ENCODE assay signal across 10 cellular contexts in the genomic region with DNA sequence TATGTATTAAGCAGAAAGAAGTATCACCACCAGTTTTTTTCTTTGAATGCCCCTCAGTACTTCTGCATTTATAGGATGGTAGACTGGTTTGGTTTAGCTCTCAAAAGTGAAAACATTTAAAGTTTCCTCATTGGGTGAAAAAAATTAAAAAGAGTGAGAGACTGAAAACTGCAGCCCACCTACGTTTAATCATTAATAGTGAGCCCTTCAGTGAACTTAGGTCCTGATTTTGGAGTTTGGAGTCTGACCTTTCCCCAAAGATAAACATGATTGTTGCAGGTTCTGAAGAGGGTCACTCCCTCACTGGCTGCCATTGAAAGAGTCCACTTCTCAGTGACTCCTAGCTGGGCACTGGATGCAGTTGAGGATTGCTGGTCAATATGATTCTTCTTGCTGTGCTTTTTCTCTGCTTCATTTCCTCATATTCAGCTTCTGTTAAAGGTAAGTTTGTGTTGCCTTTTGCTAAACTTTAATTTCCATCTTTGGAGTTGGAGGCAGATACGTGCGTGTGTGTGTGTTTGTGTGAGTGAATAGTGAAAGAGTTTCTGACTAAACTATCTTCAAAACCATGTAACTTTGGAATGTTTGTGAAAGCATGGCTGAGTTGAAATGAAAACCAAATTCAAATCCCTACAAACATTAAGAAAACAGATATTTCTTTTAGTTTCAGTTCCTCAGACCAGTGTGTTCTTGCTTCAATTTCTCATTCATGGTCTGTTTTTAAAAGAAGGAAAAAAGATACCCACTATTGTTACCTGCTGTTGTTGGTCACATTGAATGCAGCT. TPM values are rescaled to one million over a fixed set of nuclear protein-coding genes. Genes with fewer than 3 reads are reported as not detected.
DNase-seq lines count a peak whose midpoint lies in the region; ATAC-seq and TF ChIP-seq lines count a peak whose summit lies in the region.
"Had no signal": no experiment of that assay in that cellular context is flagged by ENCODE, and none has a peak within 500 bp of the region (broad histone marks: within the 10 kb centered on the region; RNA-seq: fewer than 3 reads in every experiment).

MTTP (plus strand) TSS at position 295 of the 785 bp plus-strand sequence; CDS start at position 381, 86 bp downstream.

- intact Hi-C loops in esophagus squamous epithelium (cut with DNase I) (no loop called here), mammary epithelial cell (cut with micrococcal nuclease) (no loop called here)

- H3K79me2 ChIP-seq in trophoblast cell (ENCODE audit: control insufficient read depth, insufficient read depth, low read length, poor library complexity) = no peaks in the 10 kb centered on the region
- H3K79me2 ChIP-seq in mammary epithelial cell (ENCODE audit: insufficient read depth, low read length) = no peaks in the 10 kb centered on the region

- H4K8ac ChIP-seq in trophoblast cell (ENCODE audit: low read depth, low read length) = no peak within 1 kb of the TSS

- H3K4me1 ChIP-seq in trophoblast cell (ENCODE audit: control insufficient read depth in 1 of 2, insufficient read depth in 2 of 2, low read length in 2 of 2) = no peaks in the 10 kb centered on the region
- H3K4me1 ChIP-seq in esophagus squamous epithelium = no peaks in the 10 kb centered on the region
- H3K4me1 ChIP-seq in mammary epithelial cell (ENCODE audit: insufficient read depth, low read length) = no peaks in the 10 kb centered on the region

- no peak within 1 kb of the TSS for H3K23ac ChIP-seq in trophoblast cell (ENCODE audit: low read length)

- ATAC-seq in GM19023 (IDR thresholded peaks at IDR 0.05; ENCODE audit: unreplicated experiment) = peak; percentile 77
- ATAC-seq in HG02798 (IDR thresholded peaks at IDR 0.05; ENCODE audit: poor library complexity, unreplicated experiment) = peak; percentile 83

- DNase-seq in MV-4-11 (lab: John Stamatoyannopoulos, UW) = peak; percentile 31
- no peak for DNase-seq in trophoblast cell
- DNase-seq in stimulated activated CD4-positive, alpha-beta T cell treated with anti-CD3 and anti-CD28 coated beads, Interleukin-4, amount 100 ng/mL, for 4 hours = no peak
- DNase-seq in esophagus squamous epithelium (lab: John Stamatoyannopoulos, UW) = no peak
- no peak for DNase-seq in stimulated activated CD4-positive, alpha-beta T cell treated with anti-CD3 and anti-CD28 coated beads, Interleukin-2, amount 100 ng/mL, for 24 hours
- no peak for DNase-seq in mammary epithelial cell
- DNase-seq: activated CD4-positive, alpha-beta T cell treated with anti-CD3 and anti-CD28 coated beads for 4 hours; NCI-H187 had no signal

- CTCF ChIA-PET in mammary epithelial cell (lab: Charles Lee; ENCODE audit: low non-redundant PET) = no interaction called here

- H3K79me1 ChIP-seq in trophoblast cell (ENCODE audit: low read length) = no peaks in the 10 kb centered on the region

- peak within 1 kb of the TSS; percentile 22 for H3K9ac ChIP-seq in trophoblast cell (ENCODE audit: low read length)
- H3K9ac ChIP-seq in mammary epithelial cell (ENCODE audit: insufficient read depth, low read length) = no peak within 1 kb of the TSS

- H3K4me2 ChIP-seq in trophoblast cell (ENCODE audit: low read length) (no peak within 1 kb of the TSS), mammary epithelial cell (ENCODE audit: insufficient read depth, low read depth, low read length) (no peak within 1 kb of the TSS)

- TF ChIP-seq CTCF in esophagus squamous epithelium (IDR thresholded peaks at IDR 0.05) (no peak), mammary epithelial cell (conservative IDR thresholded peaks at IDR 0.05 in 1 of 2, IDR thresholded peaks at IDR 0.05 in 1 of 2; ENCODE audit: extremely low read depth in 1 of 2, insufficient read depth in 1 of 2, low read depth in 1 of 2, low read length in 2 of 2) (no peak)

- H3K9me3 ChIP-seq in trophoblast cell (ENCODE audit: insufficient read depth, low read depth, low read length) (no peaks in the 10 kb centered on the region), esophagus squamous epithelium (no peaks in the 10 kb centered on the region), mammary epithelial cell (replicated peaks; ENCODE audit: insufficient read depth, low read length) (no peaks in the 10 kb centered on the region)

- H2AK5ac ChIP-seq in trophoblast cell (ENCODE audit: low read length) = no peak within 1 kb of the TSS

- H3K14ac ChIP-seq in trophoblast cell (ENCODE audit: low read length) = no peak within 1 kb of the TSS

- no TSS peak for BruUV-seq in mammary epithelial cell (replicated peaks; lab: Mats Ljungman, UMichigan)

- H3K27ac ChIP-seq in trophoblast cell (ENCODE audit: low read depth, low read length) = no peak within 1 kb of the TSS
- H3K27ac ChIP-seq in esophagus squamous epithelium = no peak within 1 kb of the TSS
- no peak within 1 kb of the TSS for H3K27ac ChIP-seq in mammary epithelial cell (ENCODE audit: insufficient read depth, low read depth, low read length)

- H2AFZ ChIP-seq in trophoblast cell (ENCODE audit: insufficient read depth, low read length, poor library complexity) (no peak within 1 kb of the TSS), mammary epithelial cell (ENCODE audit: low read depth, low read length) (no peak within 1 kb of the TSS)

- no peak within 1 kb of the TSS for H2BK12ac ChIP-seq in trophoblast cell (ENCODE audit: low read length)

- no peak within 1 kb of the TSS for H3K4me3 ChIP-seq in trophoblast cell (ENCODE audit: low read depth, low read length)
- H3K4me3 ChIP-seq in esophagus squamous epithelium = no peak within 1 kb of the TSS
- H3K4me3 ChIP-seq in mammary epithelial cell (replicated peaks in 1 of 3; ENCODE audit: insufficient read depth in 1 of 3, low read depth in 2 of 3, low read length in 3 of 3) = no peak within 1 kb of the TSS

- no peak for TF ChIP-seq POLR2A in esophagus squamous epithelium (IDR thresholded peaks at IDR 0.05)

- in situ Hi-C loops in mammary epithelial cell (cut with MboI; ENCODE audit: low sequenced_read_pairs in 2 of 2) = no loop called here

- no peak within 1 kb of the TSS for H2BK120ac ChIP-seq in trophoblast cell (ENCODE audit: insufficient read depth, low read length, poor library complexity)

- no peak within 1 kb of the TSS for H3K18ac ChIP-seq in trophoblast cell (ENCODE audit: low read length)

- H4K91ac ChIP-seq in trophoblast cell (ENCODE audit: low read depth, low read length) = no peak within 1 kb of the TSS

- no CpG with 5 or more reads among the region's 3 CpGs for WGBS in trophoblast cell (ENCODE audit: extremely low coverage, insufficient coverage, insufficient read length)
- 57 to 70% methylated on average over 3 of the region's 3 CpGs for WGBS in esophagus squamous epithelium, 2 donors
- WGBS in mammary epithelial cell (ENCODE audit: low coverage, missing lambda C conversion rate) = 85% methylated on average over 3 of the region's 3 CpGs

- no peak within 1 kb of the TSS for H3K4ac ChIP-seq in trophoblast cell (ENCODE audit: low read depth, low read length)

- no peak within 1 kb of the TSS for H4K12ac ChIP-seq in trophoblast cell (ENCODE audit: low read depth, low read length)

- H3K36me3 ChIP-seq in trophoblast cell (ENCODE audit: control insufficient read depth in 1 of 2, insufficient read depth in 2 of 2, low read length in 2 of 2) (no peaks in the 10 kb centered on the region), esophagus squamous epithelium (no peaks in the 10 kb centered on the region), mammary epithelial cell (ENCODE audit: insufficient read depth, low read length) (no peaks in the 10 kb centered on the region)

- H3K27me3 ChIP-seq in trophoblast cell (ENCODE audit: insufficient read depth, low read length) (no peaks in the 10 kb centered on the region), esophagus squamous epithelium (peaks cover 0 to 10% (median 0%) of the 10 kb centered on the region in 4 donors), mammary epithelial cell (ENCODE audit: insufficient read depth, low read length) (peaks cover 5% of the 10 kb centered on the region)

- H4K20me1 ChIP-seq in mammary epithelial cell (ENCODE audit: insufficient read depth, low read length) = no peaks in the 10 kb centered on the region

- no peak within 1 kb of the TSS for H2BK5ac ChIP-seq in trophoblast cell (ENCODE audit: low read depth, low read length, poor library complexity)

- dilution Hi-C loops in mammary epithelial cell (cut with HindIII; ENCODE audit: low sequenced_read_pairs) = no loop called here

RNA-seq across cellular contexts. Expression of gene MTTP, which starts in this region (rescaled TPM):
- 0.12 and 0.15 TPM in 2 replicates for polyA plus RNA-seq in trophoblast cell (2013)
- total RNA-seq in esophagus squamous epithelium (under 1 TPM in 3 of 4 donors, not detected in 1; 0.13 to 0.41 (median 0.19) TPM), mammary epithelial cell (not detected)
- polyA plus RNA-seq in mammary epithelial cell = 0.05 TPM
- polyA minus RNA-seq in mammary epithelial cell = not detected
